In genomic region chr16:46384285-46385061, GRCh38 we compare ENCODE assay signal across 8 cellular contexts.
DNase-seq lines count a peak whose midpoint lies in the region; ATAC-seq and TF ChIP-seq lines count a peak whose summit lies in the region.
"Not testable (repeated sequence)": the region's sequence is repeated elsewhere in the genome, so short reads cannot be mapped to it uniquely, and the experiment has no call there.

No MANE protein-coding gene starts in this region.

- not testable (repeated sequence) for H3K9ac ChIP-seq in fibroblast of lung (ENCODE audit: insufficient read depth, low read length)

- not testable (repeated sequence) for H3K9me3 ChIP-seq in fibroblast of lung (ENCODE audit: control insufficient read depth, insufficient read depth, low read depth, low read length); prostate gland

- H3K36me3 ChIP-seq in fibroblast of lung (ENCODE audit: control insufficient read depth, insufficient read depth, low read length); prostate gland: not testable (repeated sequence)

- not testable (repeated sequence) for H3K4me2 ChIP-seq in fibroblast of lung (ENCODE audit: extremely low read depth, insufficient read depth, low read length)

- not testable (repeated sequence) for H3K4me1 ChIP-seq in fibroblast of lung (ENCODE audit: control insufficient read depth, extremely low read depth, insufficient read depth, low read length); prostate gland (replicated peaks)

- in situ Hi-C loops in G401 (cut with HindIII; ENCODE audit: low sequenced_read_pairs), result not testable (repeated sequence)

- peak; percentile 41 for DNase-seq in G401 (ENCODE audit: low spot score)
- DNase-seq in NB4 (ENCODE audit: low read depth), result peak; percentile 55
- peak; percentile 72 for DNase-seq in activated CD8-positive, alpha-beta memory T cell treated with anti-CD3 and anti-CD28 coated beads for 24 hours
- peak; percentile 46 for DNase-seq in brain pericyte (ENCODE audit: low read depth, low spot score)
- peak; percentile 14 to 48 for DNase-seq in fibroblast of lung (ENCODE audit: low read depth in 2 of 2)
- DNase-seq in left lobe of liver (ENCODE audit: low spot score), result peak; percentile 60
- DNase-seq in prostate gland (ENCODE audit: low spot score), result peak; percentile 79
- peak; percentile 77 for DNase-seq in ureter (ENCODE audit: low spot score)

- not testable (repeated sequence) for H3K4me3 ChIP-seq in NB4 (ENCODE audit: low read depth, low read length); fibroblast of lung (replicated peaks in 1 of 4; ENCODE audit: control extremely low read depth in 1 of 4, insufficient read depth in 1 of 4, low read depth in 3 of 4, low read length in 4 of 4); prostate gland

- H4K20me1 ChIP-seq in fibroblast of lung (ENCODE audit: control insufficient read depth, extremely low read depth, insufficient read depth, low read length), result not testable (repeated sequence)

- intact Hi-C loops in prostate gland (cut with DNase I), result not testable (repeated sequence)

- not testable (repeated sequence) for H3K27ac ChIP-seq in fibroblast of lung (ENCODE audit: insufficient read depth, low read length); prostate gland

- not testable (repeated sequence) for H3K79me2 ChIP-seq in fibroblast of lung (ENCODE audit: control insufficient read depth, insufficient read depth, low read length)

- not testable (repeated sequence) for TF ChIP-seq CTCF in NB4 (IDR thresholded peaks at IDR 0.05; ENCODE audit: low read depth, low read length); fibroblast of lung (conservative IDR thresholded peaks at IDR 0.05 in 1 of 2, IDR thresholded peaks at IDR 0.05 in 1 of 2; ENCODE audit: low read depth in 1 of 2, low read length in 2 of 2); prostate gland (IDR thresholded peaks at IDR 0.05)

- WGBS in prostate gland, result 68% methylated on average over 37 of the region's 37 CpGs

- TF ChIP-seq POLR2A in NB4 (IDR thresholded peaks at IDR 0.05; ENCODE audit: extremely low read depth, insufficient read length); prostate gland (IDR thresholded peaks at IDR 0.05): not testable (repeated sequence)

- not testable (repeated sequence) for ATAC-seq in left lobe of liver

- H2AFZ ChIP-seq in fibroblast of lung (ENCODE audit: low read length), result not testable (repeated sequence)

- H3K27me3 ChIP-seq in fibroblast of lung (ENCODE audit: control insufficient read depth, insufficient read depth, low read length); prostate gland (replicated peaks; ENCODE audit: insufficient read depth): not testable (repeated sequence)
